ENCODE assay signal across 9 cellular contexts in genomic region chr14:74491952-74492351, GRCh38. TPM values are rescaled to one million over a fixed set of nuclear protein-coding genes. Genes with fewer than 3 reads are reported as not detected.
DNase-seq lines count a peak whose midpoint lies in the region; ATAC-seq, FAIRE-seq and TF ChIP-seq lines count a peak whose summit lies in the region.
"Had no signal": no experiment of that assay in that cellular context is flagged by ENCODE, and none has a peak within 500 bp of the region (broad histone marks: within the 10 kb centered on the region; RNA-seq: fewer than 3 reads in every experiment).

No MANE protein-coding gene starts in this region.

- peaks cover 12% of the 10 kb centered on the region for H3K36me3 Mint-ChIP-seq in activated CD8-positive, alpha-beta T cell treated with anti-CD3 and anti-CD28 coated beads, Interleukin-2, amount 10 ng/mL, durations not matched to agents 7 days and 5 days (ENCODE audit: low read depth)

- H3K79me2 ChIP-seq in keratinocyte (ENCODE audit: control insufficient read depth, insufficient read depth, low read length) = peaks cover 46% of the 10 kb centered on the region

- no peak overlapping the region for H3K27ac Mint-ChIP-seq in activated CD8-positive, alpha-beta T cell treated with anti-CD3 and anti-CD28 coated beads, Interleukin-2, amount 10 ng/mL, durations not matched to agents 7 days and 5 days
- H3K27ac Mint-ChIP-seq: naive thymus-derived CD8-positive, alpha-beta T cell had no signal

- CTCF ChIA-PET in HEK293 (lab: Yijun Ruan, JAX) = interaction anchor here (0.5 to 1.0 kb wide), 8 partner anchors 10 to 250 kb away, joined by 3 to 6 read pairs (median 4); no protein-coding TSS in a partner anchor
- CTCF ChIA-PET in activated CD8-positive, alpha-beta T cell treated with anti-CD3 and anti-CD28 coated beads, Interleukin-2, amount 10 ng/mL, durations not matched to agents 7 days and 5 days (lab: Charles Lee) = interaction anchor here (1.8 to 2.7 kb wide), 2 partner anchors 11 to 128 kb away, joined by 5 to 6 read pairs; no protein-coding TSS in a partner anchor

- no peak for ATAC-seq in activated CD8-positive, alpha-beta T cell treated with anti-CD3 and anti-CD28 coated beads, Interleukin-2, amount 10 ng/mL, durations not matched to agents 7 days and 5 days
- ATAC-seq: naive thymus-derived CD8-positive, alpha-beta T cell had no signal

- in situ Hi-C loops in transverse colon (cut with MboI; ENCODE audit: low pct_ligation_motif_present in 1 of 4, low pct_unique_long_range_greater_than_20kb in 1 of 4, low sequenced_read_pairs in 3 of 4) = no loop called here

- peak overlapping the region; percentile 50 for H2AFZ ChIP-seq in keratinocyte (ENCODE audit: control insufficient read depth, low read length)

- H3K9me3 ChIP-seq in HEK293 (ENCODE audit: control insufficient read depth, insufficient read depth, low read depth, low read length) = no peaks in the 10 kb centered on the region
- H3K9me3 ChIP-seq in keratinocyte (ENCODE audit: control insufficient read depth, low read depth, low read length) = no peaks in the 10 kb centered on the region
- no peaks in the 10 kb centered on the region for H3K9me3 ChIP-seq in transverse colon

- H4K20me1 ChIP-seq in keratinocyte (ENCODE audit: control insufficient read depth, extremely low read depth, insufficient read depth, low read length) = no peaks in the 10 kb centered on the region

- no peaks in the 10 kb centered on the region for H3K9me3 Mint-ChIP-seq in activated CD8-positive, alpha-beta T cell treated with anti-CD3 and anti-CD28 coated beads, Interleukin-2, amount 10 ng/mL, durations not matched to agents 7 days and 5 days (ENCODE audit: insufficient read depth)
- H3K9me3 Mint-ChIP-seq: naive thymus-derived CD8-positive, alpha-beta T cell had no signal

- H3K9me1 ChIP-seq in keratinocyte (ENCODE audit: control insufficient read depth, extremely low read depth, insufficient read depth, low read length) = no peaks in the 10 kb centered on the region

- 9 to 10% methylated on average over 12 of the region's 12 CpGs for WGBS in transverse colon (ENCODE audit: low coverage in 1 of 2), 2 donors

- intact Hi-C loops in transverse colon (cut with DNase I; ENCODE audit: low total_unique reads) = loop anchor here (5.0 kb wide), 1 partner anchor 570 kb away; no protein-coding TSS in a partner anchor

- H3K27me3 ChIP-seq in keratinocyte (ENCODE audit: control insufficient read depth, extremely low read depth, insufficient read depth, low read length) (no peaks in the 10 kb centered on the region), transverse colon (no peaks in the 10 kb centered on the region)

- peaks cover 31% of the 10 kb centered on the region for H3K4me1 ChIP-seq in HEK293 (ENCODE audit: control insufficient read depth, insufficient read depth, low read length)
- H3K4me1 ChIP-seq in keratinocyte (ENCODE audit: control insufficient read depth, extremely low read depth, insufficient read depth, low read length) = peaks cover 30% of the 10 kb centered on the region
- H3K4me1 ChIP-seq in transverse colon = peaks cover 8 to 33% (median 17%) of the 10 kb centered on the region in 4 donors

- peak overlapping the region; percentile 100 for H3K4me2 ChIP-seq in keratinocyte (ENCODE audit: control insufficient read depth, extremely low read depth, insufficient read depth, low read depth, low read length)

- H3K4me3 ChIP-seq in HEK293 (ENCODE audit: low read depth, low read length) (peak overlapping the region; percentile 90), keratinocyte (ENCODE audit: control insufficient read depth in 2 of 3, extremely low read depth in 1 of 3, insufficient read depth in 2 of 3, low read depth in 1 of 3, low read length in 3 of 3) (peak overlapping the region; percentile 66 to 95 (median 92)), transverse colon (peak overlapping the region in 3 of 4 donors; percentile 72 to 80 (median 74))

- dilution Hi-C loops in keratinocyte (cut with MboI; ENCODE audit: extremely low pct_ligation_motif_present, low sequenced_read_pairs) = no loop called here

- POLR2A ChIA-PET in HEK293 (lab: Yijun Ruan, JAX) = no interaction called here
- POLR2A ChIA-PET in activated CD8-positive, alpha-beta T cell treated with anti-CD3 and anti-CD28 coated beads, Interleukin-2, amount 10 ng/mL, durations not matched to agents 7 days and 5 days (lab: Charles Lee) = no interaction called here

- H3K4me3 Mint-ChIP-seq in activated CD8-positive, alpha-beta T cell treated with anti-CD3 and anti-CD28 coated beads, Interleukin-2, amount 10 ng/mL, durations not matched to agents 7 days and 5 days = no peak overlapping the region

- FAIRE-seq in keratinocyte (lab: Jason Lieb, UNC) = peak; percentile 53

- no peak for TF ChIP-seq POLR2A in transverse colon (IDR thresholded peaks at IDR 0.05)

- H3K9ac ChIP-seq in keratinocyte (ENCODE audit: control insufficient read depth, extremely low read depth, insufficient read depth, low read length) = peak overlapping the region; percentile 86

- peaks cover 30% of the 10 kb centered on the region for H3K4me1 Mint-ChIP-seq in activated CD8-positive, alpha-beta T cell treated with anti-CD3 and anti-CD28 coated beads, Interleukin-2, amount 10 ng/mL, durations not matched to agents 7 days and 5 days (ENCODE audit: low read depth)

- TF ChIP-seq CTCF in HEK293 (tag by site-specific recombination; IDR thresholded peaks at IDR 0.05) = no peak
- TF ChIP-seq CTCF in keratinocyte (optimal IDR thresholded peaks at IDR 0.05 in 1 of 3, IDR thresholded peaks at IDR 0.05 in 1 of 3, conservative IDR thresholded peaks at IDR 0.05 in 1 of 3; ENCODE audit: extremely low read depth in 1 of 3, insufficient read depth in 2 of 3, low read length in 3 of 3) = peak; percentile 15 to 45 (median 22)
- TF ChIP-seq CTCF in transverse colon (IDR thresholded peaks at IDR 0.05) = peak in 2 of 5 experiments; percentile 14 to 17

- H3K27ac ChIP-seq in HEK293 (ENCODE audit: extremely low read depth, low read depth, low read length) (no peak overlapping the region), keratinocyte (ENCODE audit: control insufficient read depth, insufficient read depth, low read length) (peak overlapping the region; percentile 82), transverse colon (peak overlapping the region; percentile 93 to 97 (median 94))

- TF ChIP-seq EP300 in transverse colon (IDR thresholded peaks at IDR 0.05; ENCODE audit: low read depth) = no peak

- no peaks in the 10 kb centered on the region for H3K27me3 Mint-ChIP-seq in activated CD8-positive, alpha-beta T cell treated with anti-CD3 and anti-CD28 coated beads, Interleukin-2, amount 10 ng/mL, durations not matched to agents 7 days and 5 days (ENCODE audit: low read depth)
- H3K27me3 Mint-ChIP-seq: naive thymus-derived CD8-positive, alpha-beta T cell had no signal

- DNase-seq in AML-193 (lab: John Stamatoyannopoulos, UW) = peak; percentile 66 to 67
- DNase-seq in activated CD8-positive, alpha-beta T cell treated with anti-CD3 and anti-CD28 coated beads, Interleukin-2, amount 10 ng/mL, durations not matched to agents 7 days and 5 days = peak; percentile 39
- no peak for DNase-seq in keratinocyte (ENCODE audit: low read depth, low spot score)
- DNase-seq in transverse colon = no peak
- no peak for DNase-seq in activated T-cell treated with anti-CD3 and anti-CD28 coated beads for 4 hours
- DNase-seq in activated T-cell treated with anti-CD3 and anti-CD28 coated beads, Interleukin-2, amount 50 U/mL, for 1 hour = no peak
- DNase-seq in HK-2 (ENCODE audit: unreplicated experiment) = no peak

- peaks cover 3 to 6% of the 10 kb centered on the region in 2 experiments; a peak in 2 of 3 replicates for H3K36me3 ChIP-seq in HEK293 (ENCODE audit: control insufficient read depth in 2 of 2, insufficient read depth in 1 of 2, low read length in 2 of 2)
- H3K36me3 ChIP-seq in keratinocyte (ENCODE audit: control insufficient read depth in 2 of 2, extremely low read depth in 1 of 2, insufficient read depth in 2 of 2, low read length in 2 of 2) = peaks cover 0 to 4% of the 10 kb centered on the region in 2 experiments
- H3K36me3 ChIP-seq in transverse colon = no peaks in the 10 kb centered on the region

RNA-seq across cellular contexts. Expression of gene NPC2, which starts 1.2 kb away (rescaled TPM):
- 10 to 100 TPM; 31.4 to 32.2 TPM for total RNA-seq in activated CD8-positive, alpha-beta T cell treated with anti-CD3 and anti-CD28 coated beads, Interleukin-2, amount 10 ng/mL, durations not matched to agents 7 days and 5 days
- 221 to 278 TPM (median 260 TPM) in 3 replicates for polyA plus RNA-seq in keratinocyte
- 1,193 TPM for polyA plus RNA-seq in keratinocyte (2011; ENCODE audit: low read depth)
- 446 and 577 TPM in 2 replicates for polyA plus RNA-seq in keratinocyte (2011; cell fraction: cytosol; rRNA removed)
- 314 and 342 TPM in 2 replicates for polyA plus RNA-seq in keratinocyte (2011; cell fraction: nucleus; rRNA removed)
- 404 and 414 TPM in 2 replicates for polyA plus RNA-seq in keratinocyte (2012; ENCODE audit: low replicate concordance)
- polyA minus RNA-seq in keratinocyte = 167 to 429 TPM (median 202 TPM) in 3 replicates
- polyA minus RNA-seq in keratinocyte (2011; cell fraction: cytosol; rRNA and poly(A)+ RNA removed) = 135 TPM
- polyA minus RNA-seq in keratinocyte (2011; cell fraction: nucleus; rRNA and poly(A)+ RNA removed) = 72.7 and 94.7 TPM in 2 replicates
- total RNA-seq in transverse colon = 100 to 1,000 TPM in 3 of 4 donors, 10 to 100 TPM in 1; 88.3 to 393 (median 147) TPM

RNA-seq across cellular contexts. Expression of gene ISCA2, which starts 1.6 kb away (rescaled TPM):
- total RNA-seq in activated CD8-positive, alpha-beta T cell treated with anti-CD3 and anti-CD28 coated beads, Interleukin-2, amount 10 ng/mL, durations not matched to agents 7 days and 5 days = 10 to 100 TPM; 34.5 to 37.8 TPM
- polyA plus RNA-seq in keratinocyte = 23.3 to 33.0 TPM (median 26.6 TPM) in 3 replicates
- 3.1 TPM for polyA plus RNA-seq in keratinocyte (2011; ENCODE audit: low read depth)
- 21.7 and 37.6 TPM in 2 replicates for polyA plus RNA-seq in keratinocyte (2011; cell fraction: cytosol; rRNA removed)
- 10.2 and 14.3 TPM in 2 replicates for polyA plus RNA-seq in keratinocyte (2011; cell fraction: nucleus; rRNA removed)
- polyA plus RNA-seq in keratinocyte (2012; ENCODE audit: low replicate concordance) = 15.6 and 15.8 TPM in 2 replicates
- 1.5 to 6.8 TPM (median 4.9 TPM) in 3 replicates for polyA minus RNA-seq in keratinocyte
- 14.2 TPM for polyA minus RNA-seq in keratinocyte (2011; cell fraction: cytosol; rRNA and poly(A)+ RNA removed)
- 0.84 and 1.4 TPM in 2 replicates for polyA minus RNA-seq in keratinocyte (2011; cell fraction: nucleus; rRNA and poly(A)+ RNA removed)
- total RNA-seq in transverse colon = 10 to 100 TPM in 3 of 4 donors, 1 to 10 TPM in 1; 4.1 to 32.4 (median 20.6) TPM

Comparison
In these comparisons a context has a peak if more than half of its experiments do, and no peak if none do; other contexts are left out.
1. DNase-seq: peak in AML-193 (2 of 2) and activated CD8-positive, alpha-beta T cell treated with anti-CD3 and anti-CD28 coated beads, Interleukin-2, amount 10 ng/mL, durations not matched to agents 7 days and 5 days (single experiment); none in keratinocyte (single experiment), transverse colon (single experiment), activated T-cell treated with anti-CD3 and anti-CD28 coated beads for 4 hours (single experiment), activated T-cell treated with anti-CD3 and anti-CD28 coated beads, Interleukin-2, amount 50 U/mL, for 1 hour (single experiment) and HK-2 (single experiment).
2. Peak in every context shown above with its lines, with median percentiles within 50 percentile points of each other: H3K4me3 ChIP-seq.